1 cellular context compared by ENCODE assay signal in the genomic region with DNA sequence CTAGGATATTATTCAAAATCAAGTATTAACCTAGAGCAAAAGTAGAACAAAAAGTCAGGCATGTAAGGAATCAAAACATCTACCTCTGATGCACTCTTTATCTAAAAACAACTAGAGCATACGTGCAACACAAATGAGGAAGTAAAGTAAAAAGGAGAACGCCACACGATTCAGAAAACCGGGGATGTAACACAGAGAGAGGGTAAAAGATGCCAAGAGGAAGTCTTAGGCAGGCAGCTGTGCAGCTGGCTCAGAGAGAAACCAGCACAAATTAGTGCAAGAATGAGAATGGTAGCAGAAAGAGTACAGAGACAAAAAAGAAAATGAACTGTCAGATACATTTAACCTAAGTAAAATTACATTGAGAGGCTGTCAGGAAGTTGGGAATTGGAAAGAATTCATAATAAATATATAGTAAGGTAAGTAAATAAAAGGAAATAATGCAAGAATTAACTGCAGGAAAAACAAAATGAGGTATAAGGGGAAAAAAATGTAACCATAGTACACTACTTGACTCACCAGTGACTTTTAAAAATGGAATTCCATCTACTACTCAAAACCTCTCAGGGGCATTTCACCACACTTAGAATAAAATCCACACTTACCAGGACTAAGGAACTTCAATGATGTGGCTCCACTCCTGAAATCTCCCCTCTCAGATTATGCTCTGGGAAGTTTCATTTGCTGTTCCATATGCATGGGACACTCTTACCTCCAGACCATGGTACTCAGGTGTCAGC.
TF ChIP-seq lines count a peak whose summit lies in the region.

No MANE protein-coding gene starts in this region.

TF ChIP-seq in GM12878, 131 proteins besides CTCF, POLR2A, EP300 and RAD21 (continued from another document and continues in another):
- TF ChIP-seq, protein P1, sequence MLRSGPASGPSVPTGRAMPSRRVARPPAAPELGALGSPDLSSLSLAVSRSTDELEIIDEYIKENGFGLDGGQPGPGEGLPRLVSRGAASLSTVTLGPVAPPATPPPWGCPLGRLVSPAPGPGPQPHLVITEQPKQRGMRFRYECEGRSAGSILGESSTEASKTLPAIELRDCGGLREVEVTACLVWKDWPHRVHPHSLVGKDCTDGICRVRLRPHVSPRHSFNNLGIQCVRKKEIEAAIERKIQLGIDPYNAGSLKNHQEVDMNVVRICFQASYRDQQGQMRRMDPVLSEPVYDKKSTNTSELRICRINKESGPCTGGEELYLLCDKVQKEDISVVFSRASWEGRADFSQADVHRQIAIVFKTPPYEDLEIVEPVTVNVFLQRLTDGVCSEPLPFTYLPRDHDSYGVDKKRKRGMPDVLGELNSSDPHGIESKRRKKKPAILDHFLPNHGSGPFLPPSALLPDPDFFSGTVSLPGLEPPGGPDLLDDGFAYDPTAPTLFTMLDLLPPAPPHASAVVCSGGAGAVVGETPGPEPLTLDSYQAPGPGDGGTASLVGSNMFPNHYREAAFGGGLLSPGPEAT (IDR thresholded peaks at IDR 0.05; ENCODE audit: low read depth) = peak; percentile 46; the same call in 1 of the 2 replicates
- TF ChIP-seq FOXK2 (IDR thresholded peaks at IDR 0.05) (no peak), KAT2A (conservative IDR thresholded peaks at IDR 0.05; ENCODE audit: control insufficient read depth, low read depth, low read length) (no peak), CREM (IDR thresholded peaks at IDR 0.05; ENCODE audit: low read depth) (0 out of 2 replicates have a peak, but pooled peaks have one; percentile 17), ZBED1 (IDR thresholded peaks at IDR 0.05; ENCODE audit: borderline replicate concordance) (0 out of 2 replicates have a peak, but pooled peaks have one; percentile 34), CUX1 (IDR thresholded peaks at IDR 0.05; ENCODE audit: insufficient replicate concordance, low read depth, low read length) (no peak), HDGF (IDR thresholded peaks at IDR 0.05) (no peak), NKRF (conservative IDR thresholded peaks at IDR 0.05) (no peak), JUNB (IDR thresholded peaks at IDR 0.05) (peak; percentile 79), ATF7 (IDR thresholded peaks at IDR 0.05; ENCODE audit: low read depth) (no peak), IRF4 (IDR thresholded peaks at IDR 0.05; ENCODE audit: low read depth, low read length) (0 out of 2 replicates have a peak, but pooled peaks have one; percentile 8), TCF12 (IDR thresholded peaks at IDR 0.05; ENCODE audit: low read depth, low read length) (peak; percentile 81), NFYA (IDR thresholded peaks at IDR 0.05; ENCODE audit: borderline replicate concordance, low read depth, low read length) (no peak), SP1 (IDR thresholded peaks at IDR 0.05; ENCODE audit: low read depth, low read length) (no peak), PAX5 (IDR thresholded peaks at IDR 0.05; ENCODE audit: borderline replicate concordance, low read depth, low read length) (0 out of 2 replicates have a peak, but pooled peaks have one; percentile 21), RB1 (IDR thresholded peaks at IDR 0.05; ENCODE audit: borderline replicate concordance) (no peak), HDAC2 (IDR thresholded peaks at IDR 0.05) (no peak), NR2C1 (IDR thresholded peaks at IDR 0.05) (no peak), BCL11A (IDR thresholded peaks at IDR 0.05; ENCODE audit: low read depth, low read length) (peak; percentile 71), BCLAF1 (IDR thresholded peaks at IDR 0.05) (no peak), MTA3 (IDR thresholded peaks at IDR 0.05; ENCODE audit: borderline replicate concordance, low read length) (0 out of 2 replicates have a peak, but pooled peaks have one; percentile 49), POLR2AphosphoS5 (IDR thresholded peaks at IDR 0.05; ENCODE audit: low read length) (no peak)
- TF ChIP-seq, protein P2, sequence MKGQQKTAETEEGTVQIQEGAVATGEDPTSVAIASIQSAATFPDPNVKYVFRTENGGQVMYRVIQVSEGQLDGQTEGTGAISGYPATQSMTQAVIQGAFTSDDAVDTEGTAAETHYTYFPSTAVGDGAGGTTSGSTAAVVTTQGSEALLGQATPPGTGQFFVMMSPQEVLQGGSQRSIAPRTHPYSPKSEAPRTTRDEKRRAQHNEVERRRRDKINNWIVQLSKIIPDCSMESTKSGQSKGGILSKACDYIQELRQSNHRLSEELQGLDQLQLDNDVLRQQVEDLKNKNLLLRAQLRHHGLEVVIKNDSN (IDR thresholded peaks at IDR 0.05; ENCODE audit: borderline replicate concordance, extremely low read length, insufficient read depth, low read depth, low read length) = no peak
- TF ChIP-seq, protein P3, sequence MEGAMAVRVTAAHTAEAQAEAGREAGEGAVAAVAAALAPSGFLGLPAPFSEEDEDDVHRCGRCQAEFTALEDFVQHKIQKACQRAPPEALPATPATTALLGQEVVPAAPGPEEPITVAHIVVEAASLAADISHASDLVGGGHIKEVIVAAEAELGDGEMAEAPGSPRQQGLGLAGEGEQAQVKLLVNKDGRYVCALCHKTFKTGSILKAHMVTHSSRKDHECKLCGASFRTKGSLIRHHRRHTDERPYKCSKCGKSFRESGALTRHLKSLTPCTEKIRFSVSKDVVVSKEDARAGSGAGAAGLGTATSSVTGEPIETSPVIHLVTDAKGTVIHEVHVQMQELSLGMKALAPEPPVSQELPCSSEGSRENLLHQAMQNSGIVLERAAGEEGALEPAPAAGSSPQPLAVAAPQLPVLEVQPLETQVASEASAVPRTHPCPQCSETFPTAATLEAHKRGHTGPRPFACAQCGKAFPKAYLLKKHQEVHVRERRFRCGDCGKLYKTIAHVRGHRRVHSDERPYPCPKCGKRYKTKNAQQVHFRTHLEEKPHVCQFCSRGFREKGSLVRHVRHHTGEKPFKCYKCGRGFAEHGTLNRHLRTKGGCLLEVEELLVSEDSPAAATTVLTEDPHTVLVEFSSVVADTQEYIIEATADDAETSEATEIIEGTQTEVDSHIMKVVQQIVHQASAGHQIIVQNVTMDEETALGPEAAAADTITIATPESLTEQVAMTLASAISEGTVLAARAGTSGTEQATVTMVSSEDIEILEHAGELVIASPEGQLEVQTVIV (IDR thresholded peaks at IDR 0.05; ENCODE audit: borderline replicate concordance, partially characterized antibody) = no peak
- TF ChIP-seq, protein P4, sequence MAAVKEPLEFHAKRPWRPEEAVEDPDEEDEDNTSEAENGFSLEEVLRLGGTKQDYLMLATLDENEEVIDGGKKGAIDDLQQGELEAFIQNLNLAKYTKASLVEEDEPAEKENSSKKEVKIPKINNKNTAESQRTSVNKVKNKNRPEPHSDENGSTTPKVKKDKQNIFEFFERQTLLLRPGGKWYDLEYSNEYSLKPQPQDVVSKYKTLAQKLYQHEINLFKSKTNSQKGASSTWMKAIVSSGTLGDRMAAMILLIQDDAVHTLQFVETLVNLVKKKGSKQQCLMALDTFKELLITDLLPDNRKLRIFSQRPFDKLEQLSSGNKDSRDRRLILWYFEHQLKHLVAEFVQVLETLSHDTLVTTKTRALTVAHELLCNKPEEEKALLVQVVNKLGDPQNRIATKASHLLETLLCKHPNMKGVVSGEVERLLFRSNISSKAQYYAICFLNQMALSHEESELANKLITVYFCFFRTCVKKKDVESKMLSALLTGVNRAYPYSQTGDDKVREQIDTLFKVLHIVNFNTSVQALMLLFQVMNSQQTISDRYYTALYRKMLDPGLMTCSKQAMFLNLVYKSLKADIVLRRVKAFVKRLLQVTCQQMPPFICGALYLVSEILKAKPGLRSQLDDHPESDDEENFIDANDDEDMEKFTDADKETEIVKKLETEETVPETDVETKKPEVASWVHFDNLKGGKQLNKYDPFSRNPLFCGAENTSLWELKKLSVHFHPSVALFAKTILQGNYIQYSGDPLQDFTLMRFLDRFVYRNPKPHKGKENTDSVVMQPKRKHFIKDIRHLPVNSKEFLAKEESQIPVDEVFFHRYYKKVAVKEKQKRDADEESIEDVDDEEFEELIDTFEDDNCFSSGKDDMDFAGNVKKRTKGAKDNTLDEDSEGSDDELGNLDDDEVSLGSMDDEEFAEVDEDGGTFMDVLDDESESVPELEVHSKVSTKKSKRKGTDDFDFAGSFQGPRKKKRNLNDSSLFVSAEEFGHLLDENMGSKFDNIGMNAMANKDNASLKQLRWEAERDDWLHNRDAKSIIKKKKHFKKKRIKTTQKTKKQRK (IDR thresholded peaks at IDR 0.05; ENCODE audit: low read depth, low read length) = no peak
- TF ChIP-seq, protein P5, sequence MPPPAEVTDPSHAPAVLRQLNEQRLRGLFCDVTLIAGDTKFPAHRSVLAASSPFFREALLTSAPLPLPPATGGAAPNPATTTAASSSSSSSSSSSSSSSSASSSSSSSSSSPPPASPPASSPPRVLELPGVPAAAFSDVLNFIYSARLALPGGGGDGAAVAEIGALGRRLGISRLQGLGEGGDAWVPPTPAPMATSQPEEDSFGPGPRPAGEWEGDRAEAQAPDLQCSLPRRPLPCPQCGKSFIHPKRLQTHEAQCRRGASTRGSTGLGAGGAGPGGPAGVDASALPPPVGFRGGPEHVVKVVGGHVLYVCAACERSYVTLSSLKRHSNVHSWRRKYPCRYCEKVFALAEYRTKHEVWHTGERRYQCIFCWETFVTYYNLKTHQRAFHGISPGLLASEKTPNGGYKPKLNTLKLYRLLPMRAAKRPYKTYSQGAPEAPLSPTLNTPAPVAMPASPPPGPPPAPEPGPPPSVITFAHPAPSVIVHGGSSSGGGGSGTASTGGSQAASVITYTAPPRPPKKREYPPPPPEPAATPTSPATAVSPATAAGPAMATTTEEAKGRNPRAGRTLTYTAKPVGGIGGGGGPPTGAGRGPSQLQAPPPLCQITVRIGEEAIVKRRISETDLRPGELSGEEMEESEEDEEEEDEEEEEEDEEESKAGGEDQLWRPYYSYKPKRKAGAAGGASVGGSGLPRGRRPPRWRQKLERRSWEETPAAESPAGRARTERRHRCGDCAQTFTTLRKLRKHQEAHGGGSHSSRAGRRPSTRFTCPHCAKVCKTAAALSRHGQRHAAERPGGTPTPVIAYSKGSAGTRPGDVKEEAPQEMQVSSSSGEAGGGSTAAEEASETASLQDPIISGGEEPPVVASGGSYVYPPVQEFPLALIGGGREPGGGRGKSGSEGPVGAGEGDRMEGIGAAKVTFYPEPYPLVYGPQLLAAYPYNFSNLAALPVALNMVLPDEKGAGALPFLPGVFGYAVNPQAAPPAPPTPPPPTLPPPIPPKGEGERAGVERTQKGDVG (CRISPR knock-in tag; IDR thresholded peaks at IDR 0.05) = no peak
